In the genomic region with DNA sequence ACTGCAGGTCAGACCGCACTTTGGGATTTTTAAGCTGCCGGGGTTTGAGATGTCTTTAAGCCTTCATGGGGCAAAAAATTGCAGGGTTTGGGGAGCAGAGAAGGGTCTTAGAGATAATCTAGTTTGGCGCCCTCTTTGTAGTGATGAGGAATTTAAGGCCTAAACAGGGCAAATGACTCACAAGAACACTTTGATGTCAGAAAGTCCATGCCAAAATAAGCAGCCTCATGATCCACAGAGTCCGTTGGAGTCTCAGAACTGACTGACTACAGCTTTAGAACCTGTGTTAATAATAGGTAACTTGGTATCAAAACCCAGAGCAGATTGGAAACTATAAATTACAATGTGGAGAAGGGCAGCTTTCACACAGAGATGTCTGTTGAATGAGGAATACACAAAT, we compare ENCODE assay signal across 19 cellular contexts. TPM values are rescaled to one million over a fixed set of nuclear protein-coding genes. Genes with fewer than 3 reads are reported as not detected.
"Had no signal": no experiment of that assay in that cellular context is flagged by ENCODE, and none has a peak within 500 bp of the region (broad histone marks: within the 10 kb centered on the region; RNA-seq: fewer than 3 reads in every experiment).

No MANE protein-coding gene starts in this region.

- FAIRE-seq: TTC549 had no signal

- H3K27ac ChIP-seq: dorsolateral prefrontal cortex, prostate gland, sigmoid colon, thoracic aorta, upper lobe of right lung had no signal

- H3K27me3 ChIP-seq: dorsolateral prefrontal cortex, sigmoid colon, upper lobe of right lung had no signal

- H3K36me3 ChIP-seq: prostate gland, sigmoid colon, thoracic aorta, upper lobe of right lung had no signal

- DNase-seq: activated B cell treated with CpG ODN at 0.5 μM for 24 hours; activated CD4-positive, alpha-beta T cell treated with anti-CD3 and anti-CD28 coated beads, Interleukin-2, amount 10 ng/mL, durations not matched to agents 7 days and 5 days; activated CD8-positive, alpha-beta memory T cell treated with anti-CD3 and anti-CD28 coated beads for 24 hours; activated naive CD8-positive, alpha-beta T cell treated with anti-CD3 and anti-CD28 coated beads, Interleukin-2, amount 10 ng/mL, durations not matched to agents 7 days and 5 days; dorsolateral prefrontal cortex; glutamatergic neuron; hypothalamus; left ventricle myocardium superior; mesenchymal stem cell; nephron progenitor cell; occipital lobe; sigmoid colon; stimulated activated CD4-positive, alpha-beta T cell treated with anti-CD3 and anti-CD28 coated beads, Interleukin-1b, Interleukin-23, amount 100 ng/mL, for 48 hours; stimulated activated naive CD8-positive, alpha-beta T cell treated with anti-CD3 and anti-CD28 coated beads, Interleukin-15, amount 100 ng/mL, for 72 hours; SW 1271; upper lobe of right lung had no signal

- H3K4me1 ChIP-seq: prostate gland, sigmoid colon had no signal

- ATAC-seq: left ventricle myocardium superior; stimulated activated naive CD8-positive, alpha-beta T cell treated with anti-CD3 and anti-CD28 coated beads, Interleukin-15, amount 100 ng/mL, for 72 hours; upper lobe of right lung had no signal

- H3K9me3 ChIP-seq: prostate gland, sigmoid colon, thoracic aorta, upper lobe of right lung had no signal

- H3K4me3 ChIP-seq: dorsolateral prefrontal cortex, prostate gland, sigmoid colon, thoracic aorta, upper lobe of right lung had no signal

RNA-seq across cellular contexts. Expression of gene PTGS1, which starts 35.9 kb away (rescaled TPM):
- total RNA-seq: activated CD4-positive, alpha-beta T cell treated with anti-CD3 and anti-CD28 coated beads, Interleukin-2, amount 10 ng/mL, durations not matched to agents 7 days and 5 days had no signal
